ENCODE assay signal across 9 cellular contexts in the genomic region with DNA sequence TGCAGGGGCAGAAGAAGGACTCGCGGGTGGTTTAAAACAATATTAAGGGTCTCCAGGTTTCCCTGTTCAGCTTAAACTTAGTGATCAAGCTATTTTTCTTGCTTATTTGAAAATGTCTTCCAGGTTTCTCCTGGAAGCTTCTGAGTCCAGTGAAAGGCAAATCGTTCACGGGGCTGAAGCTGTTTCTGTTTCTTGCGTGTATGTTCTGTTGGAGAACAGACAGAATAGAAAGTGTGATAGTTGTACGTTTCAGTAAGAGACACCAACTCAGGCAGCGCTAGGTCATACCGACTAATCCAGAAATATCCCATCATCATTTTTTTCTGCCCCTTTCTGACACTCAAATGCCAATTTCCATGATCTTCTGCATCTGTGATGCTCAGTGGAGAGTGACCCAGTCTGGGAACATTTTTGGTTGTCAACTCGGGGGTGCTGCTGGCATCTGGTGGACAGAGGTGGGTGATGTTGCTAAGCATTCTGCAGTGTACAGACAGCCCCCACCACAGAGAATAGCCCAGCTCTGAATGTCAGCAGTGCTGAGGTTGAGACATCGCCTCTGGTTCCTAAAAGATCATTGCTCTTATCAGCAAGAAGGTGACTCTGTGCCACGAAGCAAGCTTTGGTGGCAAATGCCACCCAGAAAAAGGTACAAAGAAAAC.
DNase-seq lines count a peak whose midpoint lies in the region; ATAC-seq and TF ChIP-seq lines count a peak whose summit lies in the region.
"Had no signal": no experiment of that assay in that cellular context is flagged by ENCODE, and none has a peak within 500 bp of the region (broad histone marks: within the 10 kb centered on the region; RNA-seq: fewer than 3 reads in every experiment).

No MANE protein-coding gene starts in this region.

- H3K27ac Mint-ChIP-seq in activated naive CD8-positive, alpha-beta T cell treated with anti-CD3 and anti-CD28 coated beads, Interleukin-2, amount 50 U/mL, for 24 hours: peak overlapping the region; percentile 38

- no peak for TF ChIP-seq POLR2A in NB4 (IDR thresholded peaks at IDR 0.05; ENCODE audit: extremely low read depth, insufficient read length)

- H3K27ac ChIP-seq in muscle layer of colon (ENCODE audit: low read depth, low read length): peak overlapping the region; percentile 66

- H3K4me1 Mint-ChIP-seq in activated naive CD8-positive, alpha-beta T cell treated with anti-CD3 and anti-CD28 coated beads, Interleukin-2, amount 50 U/mL, for 24 hours: peaks cover 63% of the 10 kb centered on the region

- peak overlapping the region; percentile 39 for H3K9ac ChIP-seq in muscle layer of colon (ENCODE audit: low read length)

- H3K27me3 Mint-ChIP-seq in activated naive CD8-positive, alpha-beta T cell treated with anti-CD3 and anti-CD28 coated beads, Interleukin-2, amount 50 U/mL, for 24 hours: peaks cover 30% of the 10 kb centered on the region

- H3K36me3 ChIP-seq in muscle layer of colon (ENCODE audit: insufficient read depth, low read length): peaks cover 31% of the 10 kb centered on the region
- H3K36me3 ChIP-seq: HAP-1 had no signal

- peak; percentile 67 for DNase-seq in CD1c-positive myeloid dendritic cell (ENCODE audit: extremely low spot score)
- DNase-seq in NB4 (ENCODE audit: low read depth): peak; percentile 45
- peak; percentile 30 for DNase-seq in activated naive CD8-positive, alpha-beta T cell treated with anti-CD3 and anti-CD28 coated beads, Interleukin-2, amount 50 U/mL, for 24 hours
- DNase-seq in ecto neural progenitor cell (ENCODE audit: low spot score): no peak
- DNase-seq in NCI-H1417 treated with DMSO at 0.1 percent for 48 hours (lab: John Stamatoyannopoulos, UW): no peak

- H3K4me3 Mint-ChIP-seq in activated naive CD8-positive, alpha-beta T cell treated with anti-CD3 and anti-CD28 coated beads, Interleukin-2, amount 50 U/mL, for 24 hours: peak overlapping the region; percentile 65

- H3K36me3 Mint-ChIP-seq in activated naive CD8-positive, alpha-beta T cell treated with anti-CD3 and anti-CD28 coated beads, Interleukin-2, amount 50 U/mL, for 24 hours (ENCODE audit: low read depth): peaks cover 14% of the 10 kb centered on the region

- ATAC-seq in activated naive CD8-positive, alpha-beta T cell treated with anti-CD3 and anti-CD28 coated beads, Interleukin-2, amount 50 U/mL, for 24 hours: no peak
- ATAC-seq in HG03108 (IDR thresholded peaks at IDR 0.05; ENCODE audit: unreplicated experiment) (no peak), GM18861 (IDR thresholded peaks at IDR 0.05; ENCODE audit: unreplicated experiment) (no peak)

- H3K4me3 ChIP-seq in NB4 (ENCODE audit: low read depth, low read length) (no peak overlapping the region), muscle layer of colon (ENCODE audit: low read depth in 1 of 2, low read length in 2 of 2) (peak overlapping the region in 1 of 2 donors; percentile 83)
- H3K4me3 ChIP-seq: HAP-1 had no signal

- H3K27me3 ChIP-seq in muscle layer of colon (ENCODE audit: control insufficient read depth in 1 of 2, insufficient read depth in 2 of 2, low read length in 2 of 2): no peaks in the 10 kb centered on the region

- H3K9me3 ChIP-seq in muscle layer of colon (ENCODE audit: low read length): no peaks in the 10 kb centered on the region
- H3K9me3 ChIP-seq: HAP-1 had no signal

- H3K9me3 Mint-ChIP-seq in activated naive CD8-positive, alpha-beta T cell treated with anti-CD3 and anti-CD28 coated beads, Interleukin-2, amount 50 U/mL, for 24 hours: no peaks in the 10 kb centered on the region

- H3K4me1 ChIP-seq in muscle layer of colon (ENCODE audit: insufficient read depth, low read length): peaks cover 26% of the 10 kb centered on the region

- no peak for TF ChIP-seq CTCF in NB4 (IDR thresholded peaks at IDR 0.05; ENCODE audit: low read depth, low read length)

Comparison
In these comparisons a context has a peak if more than half of its experiments do, and no peak if none do; other contexts are left out.
1. DNase-seq: peak in CD1c-positive myeloid dendritic cell (single experiment), NB4 (single experiment) and activated naive CD8-positive, alpha-beta T cell treated with anti-CD3 and anti-CD28 coated beads, Interleukin-2, amount 50 U/mL, for 24 hours (single experiment); none in ecto neural progenitor cell (single experiment) and NCI-H1417 treated with DMSO at 0.1 percent for 48 hours (single experiment).